ENCODE assay signal across 11 cellular contexts in the genomic region with DNA sequence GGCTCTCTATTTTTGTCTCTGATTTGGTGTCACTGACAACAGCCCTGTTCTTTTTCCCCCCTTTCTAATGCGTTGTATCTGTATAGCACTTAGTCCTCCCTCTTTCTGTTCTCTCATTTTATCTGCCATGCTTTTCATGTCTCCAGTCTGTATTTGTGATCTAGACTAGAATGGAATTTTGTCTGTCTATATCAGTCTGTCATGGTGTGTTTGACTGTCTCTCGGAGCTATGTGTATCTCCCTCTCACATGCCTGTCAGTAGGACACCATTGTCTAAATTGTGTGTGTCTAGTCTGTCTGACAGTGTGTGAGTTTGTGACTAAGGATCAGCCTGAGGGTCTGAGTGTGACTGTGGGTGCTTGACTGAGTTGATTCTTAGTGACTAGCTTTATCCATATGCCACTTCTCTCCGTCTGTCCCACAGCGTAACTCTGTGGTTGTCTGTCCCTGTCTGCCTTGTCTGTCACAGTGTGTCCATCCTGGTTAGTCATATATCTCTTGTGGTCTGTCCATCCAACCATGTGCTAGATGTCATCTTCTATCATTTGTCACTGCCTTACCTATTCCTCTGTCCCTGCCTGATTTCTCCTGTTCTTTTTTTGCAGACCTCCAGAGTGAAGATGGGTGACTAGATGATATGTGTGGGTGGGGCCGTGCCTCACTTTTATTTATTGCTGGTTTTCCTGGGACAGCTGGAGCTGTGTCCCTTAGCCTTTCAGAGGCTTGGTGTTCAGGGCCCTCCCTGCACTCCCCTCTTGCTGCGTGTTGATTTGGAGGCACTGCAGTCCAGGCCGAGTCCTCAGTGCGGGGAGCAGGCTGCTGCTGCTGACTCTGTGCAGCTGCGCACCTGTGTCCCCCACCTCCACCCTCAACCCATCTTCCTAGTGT. TPM values are rescaled to one million over a fixed set of nuclear protein-coding genes. Genes with fewer than 3 reads are reported as not detected.
DNase-seq lines count a peak whose midpoint lies in the region; ATAC-seq and TF ChIP-seq lines count a peak whose summit lies in the region.
"Had no signal": no experiment of that assay in that cellular context is flagged by ENCODE, and none has a peak within 500 bp of the region (broad histone marks: within the 10 kb centered on the region; RNA-seq: fewer than 3 reads in every experiment).

No MANE protein-coding gene starts in this region.

- H3K9me3 ChIP-seq in hepatocyte (ENCODE audit: low read depth) = no peaks in the 10 kb centered on the region

- peaks cover 50% of the 10 kb centered on the region for H3K4me1 Mint-ChIP-seq in activated naive CD4-positive, alpha-beta T cell treated with anti-CD3 and anti-CD28 coated beads, Interleukin-2, amount 50 U/mL, for 24 hours
- H3K4me1 Mint-ChIP-seq in stimulated activated naive B cell treated with anti-CD40 and anti-IgM and Interleukin-4, amounts not matched to agents 10 μg/mL and 1 μg/mL and 100 μg/mL, for 72 hours = peaks cover 50 to 62% of the 10 kb centered on the region in 2 donors

- POLR2A ChIA-PET in RWPE1 (lab: Yijun Ruan, JAX; ENCODE audit: low non-redundant PET) = no interaction called here

- no peaks in the 10 kb centered on the region for H3K9me3 Mint-ChIP-seq in activated naive CD4-positive, alpha-beta T cell treated with anti-CD3 and anti-CD28 coated beads, Interleukin-2, amount 50 U/mL, for 24 hours
- H3K9me3 Mint-ChIP-seq in stimulated activated naive B cell treated with anti-CD40 and anti-IgM and Interleukin-4, amounts not matched to agents 10 μg/mL and 1 μg/mL and 100 μg/mL, for 72 hours = no peaks in the 10 kb centered on the region

- H3K79me2 ChIP-seq in hepatocyte = peaks cover 53% of the 10 kb centered on the region
- H3K79me2 ChIP-seq: parathyroid adenoma had no signal

- H4K20me1 ChIP-seq in hepatocyte (ENCODE audit: insufficient read depth, poor library complexity, severe bottlenecking) = peaks cover 30% of the 10 kb centered on the region

- DNase-seq in activated naive CD4-positive, alpha-beta T cell treated with Interleukin-2 at 50 U/mL for 16 hours = no peak
- DNase-seq in RWPE1 (ENCODE audit: low spot score) (no peak), hepatocyte (ENCODE audit: low spot score) (no peak), NCI-H510A (lab: John Stamatoyannopoulos, UW) (no peak), NCI-H2196 treated with DMSO at 0.1 percent for 48 hours (lab: John Stamatoyannopoulos, UW; ENCODE audit: unreplicated experiment) (no peak), ACHN (no peak)
- no peak for DNase-seq in stimulated activated naive B cell treated with anti-CD40 and anti-IgM and Interleukin-4, amounts not matched to agents 10 μg/mL and 1 μg/mL and 100 μg/mL, for 72 hours
- DNase-seq: NCI-H1694, SHP77 treated with DMSO at 0.1 percent for 48 hours had no signal

- H3K4me3 ChIP-seq in hepatocyte = no peak overlapping the region

- H3K36me3 Mint-ChIP-seq in activated naive CD4-positive, alpha-beta T cell treated with anti-CD3 and anti-CD28 coated beads, Interleukin-2, amount 50 U/mL, for 24 hours = peaks cover 23% of the 10 kb centered on the region
- H3K36me3 Mint-ChIP-seq in stimulated activated naive B cell treated with anti-CD40 and anti-IgM and Interleukin-4, amounts not matched to agents 10 μg/mL and 1 μg/mL and 100 μg/mL, for 72 hours = peaks cover 43 to 46% of the 10 kb centered on the region in 2 donors

- no peaks in the 10 kb centered on the region for H3K9me2 ChIP-seq in hepatocyte (replicated peaks; ENCODE audit: insufficient read depth)

- peak overlapping the region; percentile 48 for H3K4me3 Mint-ChIP-seq in activated naive CD4-positive, alpha-beta T cell treated with anti-CD3 and anti-CD28 coated beads, Interleukin-2, amount 50 U/mL, for 24 hours
- peak overlapping the region; percentile 44 to 73 for H3K4me3 Mint-ChIP-seq in stimulated activated naive B cell treated with anti-CD40 and anti-IgM and Interleukin-4, amounts not matched to agents 10 μg/mL and 1 μg/mL and 100 μg/mL, for 72 hours

- H3K27ac ChIP-seq in RWPE1 = peak overlapping the region; percentile 94
- no peak overlapping the region for H3K27ac ChIP-seq in hepatocyte
- H3K27ac ChIP-seq: parathyroid adenoma had no signal

- no peaks in the 10 kb centered on the region for H3K27me3 ChIP-seq in hepatocyte

- WGBS in hepatocyte (ENCODE audit: low lambda C conversion rate, missing lambda C conversion rate) = 86% methylated on average over 9 of the region's 9 CpGs

- no peak overlapping the region for H2AFZ ChIP-seq in hepatocyte
- H2AFZ ChIP-seq: parathyroid adenoma had no signal

- H3K27me3 Mint-ChIP-seq in activated naive CD4-positive, alpha-beta T cell treated with anti-CD3 and anti-CD28 coated beads, Interleukin-2, amount 50 U/mL, for 24 hours = peaks cover 2% of the 10 kb centered on the region
- H3K27me3 Mint-ChIP-seq in stimulated activated naive B cell treated with anti-CD40 and anti-IgM and Interleukin-4, amounts not matched to agents 10 μg/mL and 1 μg/mL and 100 μg/mL, for 72 hours = no peaks in the 10 kb centered on the region

- TF ChIP-seq CTCF in RWPE1 (conservative IDR thresholded peaks at IDR 0.05; ENCODE audit: low read depth) = no peak
- no peak for TF ChIP-seq CTCF in hepatocyte (IDR thresholded peaks at IDR 0.05; ENCODE audit: poor library complexity)

- ATAC-seq in stimulated activated naive B cell treated with anti-CD40 and anti-IgM and Interleukin-4, amounts not matched to agents 10 μg/mL and 1 μg/mL and 100 μg/mL, for 72 hours (replicated peaks) = no peak

- peak overlapping the region; percentile 93 for H3K4me2 ChIP-seq in hepatocyte

- H3K36me3 ChIP-seq in hepatocyte (replicated peaks; ENCODE audit: insufficient read depth, low read depth) = no peaks in the 10 kb centered on the region

- CTCF ChIA-PET in RWPE1 (lab: Yijun Ruan, JAX) = no interaction called here

- in situ Hi-C loops in ACHN (cut with HindIII; ENCODE audit: low pct_ligation_motif_present, low pct_unique_long_range_greater_than_20kb, low sequenced_read_pairs) = no loop called here

- H3K4me1 ChIP-seq in hepatocyte (ENCODE audit: insufficient read depth) = peaks cover 35% of the 10 kb centered on the region

- no peak overlapping the region for H3K27ac Mint-ChIP-seq in activated naive CD4-positive, alpha-beta T cell treated with anti-CD3 and anti-CD28 coated beads, Interleukin-2, amount 50 U/mL, for 24 hours
- H3K27ac Mint-ChIP-seq in stimulated activated naive B cell treated with anti-CD40 and anti-IgM and Interleukin-4, amounts not matched to agents 10 μg/mL and 1 μg/mL and 100 μg/mL, for 72 hours = no peak overlapping the region

RNA-seq across cellular contexts. Expression of a gene that starts 1.4 kb away (rescaled TPM):
- 45.7 and 48.2 TPM in 2 replicates for total RNA-seq in hepatocyte
- polyA plus RNA-seq in hepatocyte = 68.8 and 73.8 TPM in 2 replicates

RNA-seq across cellular contexts. Expression of a gene that starts 2.9 kb away (rescaled TPM):
- 195 and 216 TPM in 2 replicates for total RNA-seq in hepatocyte
- 338 and 366 TPM in 2 replicates for polyA plus RNA-seq in hepatocyte

RNA-seq across cellular contexts. Expression of a gene that starts 7.8 kb away (rescaled TPM):
- total RNA-seq in hepatocyte = 18.6 and 31.5 TPM in 2 replicates
- polyA plus RNA-seq in hepatocyte = 20.2 and 21.5 TPM in 2 replicates

RNA-seq across cellular contexts. Expression of a gene that starts 13.8 kb away (rescaled TPM):
- total RNA-seq in hepatocyte = 11.0 and 13.2 TPM in 2 replicates
- 23.7 and 27.7 TPM in 2 replicates for polyA plus RNA-seq in hepatocyte

RNA-seq across cellular contexts. Expression of a gene that starts 30.9 kb away (rescaled TPM):
- total RNA-seq in hepatocyte = 20.6 and 21.7 TPM in 2 replicates
- 25.4 and 30.7 TPM in 2 replicates for polyA plus RNA-seq in hepatocyte
